In the genomic region with DNA sequence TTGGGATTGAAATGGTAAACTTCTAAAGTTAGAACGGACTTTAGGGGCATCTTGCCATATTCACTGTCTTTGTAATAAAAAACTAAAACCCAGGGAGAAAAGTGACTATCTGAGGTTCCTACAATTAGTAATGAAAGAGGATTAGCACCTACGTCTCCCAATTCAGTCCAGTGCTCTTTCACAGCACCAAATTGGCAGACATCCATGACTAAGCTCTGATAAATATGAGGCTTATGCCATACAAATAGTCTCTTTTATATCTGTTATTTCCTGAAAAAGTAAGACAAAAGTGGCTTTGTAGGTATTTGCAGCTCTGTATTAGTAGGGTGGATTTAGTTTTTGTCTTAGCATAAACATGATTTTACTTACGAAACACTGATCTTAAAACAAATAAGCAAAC, we compare ENCODE assay signal across 18 cellular contexts.
DNase-seq lines count a peak whose midpoint lies in the region; ATAC-seq and TF ChIP-seq lines count a peak whose summit lies in the region.
"Had no signal": no experiment of that assay in that cellular context is flagged by ENCODE, and none has a peak within 500 bp of the region (broad histone marks: within the 10 kb centered on the region; RNA-seq: fewer than 3 reads in every experiment).

No MANE protein-coding gene starts in this region.

- no peaks in the 10 kb centered on the region for H3F3A ChIP-seq in GM23338 (replicated peaks; ENCODE audit: low read depth)

- DNase-seq in mammary epithelial cell (peak; percentile 17), breast epithelium (ENCODE audit: low spot score in 2 of 2) (no peak), NCI-H82 (lab: John Stamatoyannopoulos, UW) (peak; percentile 66), choroid plexus epithelial cell (ENCODE audit: low read depth) (peak; percentile 23), retinal pigment epithelial cell (ENCODE audit: low read depth) (peak; percentile 93), RKO (ENCODE audit: low spot score) (no peak), GM23338 (ENCODE audit: low spot score) (no peak)
- DNase-seq: Caco-2; CD4-positive, alpha-beta T cell; KG1; NCI-H1105 treated with DMSO at 0.1 percent for 48 hours; NCI-H2107; NCI-H226; NCI-H510A treated with DMSO at 0.1 percent for 48 hours; NCI-H748 treated with DMSO at 0.1 percent for 48 hours; SHP77; SK-N-SH had no signal

- H4K20me1 ChIP-seq in mammary epithelial cell (ENCODE audit: insufficient read depth, low read length) (no peaks in the 10 kb centered on the region), GM23338 (replicated peaks; ENCODE audit: insufficient read depth) (no peaks in the 10 kb centered on the region)
- H4K20me1 ChIP-seq: BLaER1 had no signal

- H3K27me3 Mint-ChIP-seq in GM23338 (ENCODE audit: insufficient read depth, low read depth, poor library complexity), result peaks cover 2% of the 10 kb centered on the region
- H3K27me3 Mint-ChIP-seq: CD4-positive, alpha-beta T cell had no signal

- no peaks in the 10 kb centered on the region for H3K79me2 ChIP-seq in mammary epithelial cell (ENCODE audit: insufficient read depth, low read length)
- no peaks in the 10 kb centered on the region for H3K79me2 ChIP-seq in GM23338 (replicated peaks; ENCODE audit: insufficient read depth)

- no peak for TF ChIP-seq POLR2A in breast epithelium (IDR thresholded peaks at IDR 0.05)

- in situ Hi-C loops in mammary epithelial cell (cut with MboI; ENCODE audit: low sequenced_read_pairs in 2 of 2), result no loop called here

- no peaks in the 10 kb centered on the region for H3K4me1 Mint-ChIP-seq in GM23338

- CTCF ChIA-PET in mammary epithelial cell (lab: Charles Lee; ENCODE audit: low non-redundant PET), result no interaction called here

- H3K4me1 ChIP-seq in mammary epithelial cell (ENCODE audit: insufficient read depth, low read length), result no peaks in the 10 kb centered on the region
- no peaks in the 10 kb centered on the region for H3K4me1 ChIP-seq in breast epithelium
- no peaks in the 10 kb centered on the region for H3K4me1 ChIP-seq in GM23338 (ENCODE audit: insufficient read depth)
- H3K4me1 ChIP-seq: BLaER1, Caco-2 had no signal

- no peak overlapping the region for H3K27ac Mint-ChIP-seq in GM23338
- H3K27ac Mint-ChIP-seq: CD4-positive, alpha-beta T cell had no signal

- H2AFZ ChIP-seq in mammary epithelial cell (ENCODE audit: low read depth, low read length) (no peak overlapping the region), GM23338 (no peak overlapping the region)

- no peak overlapping the region for H3K4me3 ChIP-seq in mammary epithelial cell (replicated peaks in 1 of 3; ENCODE audit: insufficient read depth in 1 of 3, low read depth in 2 of 3, low read length in 3 of 3)
- no peak overlapping the region for H3K4me3 ChIP-seq in breast epithelium
- H3K4me3 ChIP-seq in choroid plexus epithelial cell (ENCODE audit: low read depth, low read length), result no peak overlapping the region
- no peak overlapping the region for H3K4me3 ChIP-seq in retinal pigment epithelial cell (ENCODE audit: low read length)
- no peak overlapping the region for H3K4me3 ChIP-seq in GM23338
- H3K4me3 ChIP-seq: BLaER1 had no signal

- WGBS in mammary epithelial cell (ENCODE audit: low coverage, missing lambda C conversion rate), result 51% methylated on average over 3 of the region's 3 CpGs

- TF ChIP-seq CTCF in mammary epithelial cell (conservative IDR thresholded peaks at IDR 0.05 in 1 of 2, IDR thresholded peaks at IDR 0.05 in 1 of 2; ENCODE audit: extremely low read depth in 1 of 2, insufficient read depth in 1 of 2, low read depth in 1 of 2, low read length in 2 of 2) (no peak), breast epithelium (IDR thresholded peaks at IDR 0.05) (no peak), choroid plexus epithelial cell (conservative IDR thresholded peaks at IDR 0.05; ENCODE audit: low read depth, low read length) (no peak), retinal pigment epithelial cell (conservative IDR thresholded peaks at IDR 0.05; ENCODE audit: low read depth, low read length) (no peak), GM23338 (conservative IDR thresholded peaks at IDR 0.05; ENCODE audit: low read depth in 2 of 2) (no peak)

- no peak for ATAC-seq in GM23338

- peaks cover 24% of the 10 kb centered on the region for H3K9me2 ChIP-seq in GM23338 (ENCODE audit: insufficient read depth)
- H3K9me2 ChIP-seq: SK-N-SH had no signal

- intact Hi-C loops in mammary epithelial cell (cut with micrococcal nuclease) (no loop called here), breast epithelium (cut with DNase I; ENCODE audit: low total_unique reads) (loop anchor here (5.0 kb wide), 1 partner anchor 108 kb away; no protein-coding TSS in a partner anchor)

- H3K27me3 ChIP-seq in mammary epithelial cell (ENCODE audit: insufficient read depth, low read length) (no peaks in the 10 kb centered on the region), breast epithelium (no peaks in the 10 kb centered on the region), GM23338 (ENCODE audit: insufficient read depth) (no peaks in the 10 kb centered on the region)
- H3K27me3 ChIP-seq: BLaER1 had no signal

- no peaks in the 10 kb centered on the region for H3K9me3 ChIP-seq in mammary epithelial cell (replicated peaks; ENCODE audit: insufficient read depth, low read length)
- H3K9me3 ChIP-seq in breast epithelium, result peaks cover 4 to 8% of the 10 kb centered on the region in 2 donors
- H3K9me3 ChIP-seq: Caco-2, SK-N-SH had no signal

- peaks cover 7% of the 10 kb centered on the region; the same call in 2 of the 3 replicates for H3K36me3 Mint-ChIP-seq in GM23338 (ENCODE audit: low read depth)

- no TSS peak for BruUV-seq in mammary epithelial cell (replicated peaks; lab: Mats Ljungman, UMichigan)

- H3K36me3 ChIP-seq in mammary epithelial cell (ENCODE audit: insufficient read depth, low read length) (no peaks in the 10 kb centered on the region), breast epithelium (no peaks in the 10 kb centered on the region), GM23338 (ENCODE audit: insufficient read depth) (no peaks in the 10 kb centered on the region)

- H3K9ac ChIP-seq in mammary epithelial cell (ENCODE audit: insufficient read depth, low read length), result no peak overlapping the region
- H3K9ac ChIP-seq: BLaER1, SK-N-SH had no signal

- H3K4me2 ChIP-seq in mammary epithelial cell (ENCODE audit: insufficient read depth, low read depth, low read length) (no peak overlapping the region), GM23338 (no peak overlapping the region)
- H3K4me2 ChIP-seq: BLaER1, SK-N-SH had no signal

- H3K27ac ChIP-seq in mammary epithelial cell (ENCODE audit: insufficient read depth, low read depth, low read length) (no peak overlapping the region), breast epithelium (no peak overlapping the region), GM23338 (ENCODE audit: low read depth) (no peak overlapping the region)
- H3K27ac ChIP-seq: BLaER1 had no signal

- H3K9me3 Mint-ChIP-seq in GM23338, result peaks cover 13% of the 10 kb centered on the region; the same call in 2 of the 3 replicates
- H3K9me3 Mint-ChIP-seq: CD4-positive, alpha-beta T cell had no signal

- H3K4me3 Mint-ChIP-seq in GM23338, result no peak overlapping the region
- H3K4me3 Mint-ChIP-seq: CD4-positive, alpha-beta T cell had no signal

- dilution Hi-C loops in mammary epithelial cell (cut with HindIII; ENCODE audit: low sequenced_read_pairs), result no loop called here

Comparison
In these comparisons a context has a peak if more than half of its experiments do, and no peak if none do; other contexts are left out.
1. DNase-seq: peak in mammary epithelial cell (single experiment), NCI-H82 (single experiment), choroid plexus epithelial cell (single experiment) and retinal pigment epithelial cell (single experiment); none in breast epithelium (0 of 2), RKO (single experiment) and GM23338 (single experiment).